Comparison of ENCODE assay signal across 8 cellular contexts in genomic region chr1:204411451-204412245, GRCh38. TPM values are rescaled to one million over a fixed set of nuclear protein-coding genes. Genes with fewer than 3 reads are reported as not detected.
DNase-seq lines count a peak whose midpoint lies in the region; ATAC-seq, FAIRE-seq and TF ChIP-seq lines count a peak whose summit lies in the region.

Gene PPP1R15B, minus strand, starts transcription at chr1:204411817. Its CDS starts 406 bp downstream, at chr1:204411411.

- no peaks in the 10 kb centered on the region; a peak in 1 of 5 replicates for H3K27me3 ChIP-seq in HepG2 (ENCODE audit: control insufficient read depth in 1 of 2, insufficient read depth in 2 of 2, low read length in 2 of 2)

- peak; percentile 33 to 57; a peak in 3 of 4 replicates for TF ChIP-seq EP300 in HepG2 (IDR thresholded peaks at IDR 0.05; ENCODE audit: low read depth in 2 of 2, low read length in 2 of 2)
- peak; percentile 5; the same call in 1 of the 2 replicates for TF ChIP-seq EP300 in HepG2 (CRISPR knock-in tag; IDR thresholded peaks at IDR 0.05; ENCODE audit: borderline replicate concordance)

- H3K9me3 ChIP-seq in HepG2 (ENCODE audit: low read length): no peaks in the 10 kb centered on the region

- H3K9ac ChIP-seq in HepG2 (ENCODE audit: insufficient read depth, low read depth, low read length): peak within 1 kb of the TSS; percentile 98

- no TSS peak for BruUV-seq in HepG2 (replicated peaks; lab: Mats Ljungman, UMichigan)

- H3K4me3 ChIP-seq in HepG2 (replicated peaks in 1 of 3; ENCODE audit: insufficient read depth in 1 of 3, low read depth in 2 of 3, low read length in 3 of 3): peak within 1 kb of the TSS; percentile 95 to 99 (median 98)

- H3K36me3 ChIP-seq in HepG2 (replicated peaks in 1 of 2; ENCODE audit: control insufficient read depth in 1 of 2, insufficient read depth in 2 of 2, low read length in 2 of 2): no peaks in the 10 kb centered on the region

- TF ChIP-seq RAD21 in HepG2 (CRISPR knock-in tag; IDR thresholded peaks at IDR 0.05): no peak

- WGBS in HepG2 (ENCODE audit: low lambda C conversion rate): 1% methylated on average over 10 of the region's 70 CpGs

- in situ Hi-C loops in HepG2 (cut with HindIII; ENCODE audit: extremely low pct_ligation_motif_present, low pct_unique_long_range_greater_than_20kb): no loop called here

- peak; percentile 92 for ATAC-seq in GM19372 (IDR thresholded peaks at IDR 0.05; ENCODE audit: low read depth, unreplicated experiment)
- peak; percentile 79 for ATAC-seq in HG03558 (IDR thresholded peaks at IDR 0.05; ENCODE audit: extremely low read depth, unreplicated experiment)
- peak; percentile 96 for ATAC-seq in HepG2

- CTCF ChIA-PET in HepG2 (lab: Yijun Ruan, JAX; ENCODE audit: low intra/inter-chr PET ratio, low total read pairs): no interaction called here

- peak; percentile 84 to 99 (median 98) for DNase-seq in C1 segment of cervical spinal cord (lab: John Stamatoyannopoulos, UW)
- DNase-seq in NCI-H774 (lab: John Stamatoyannopoulos, UW): peak; percentile 98
- DNase-seq in activated CD4-positive, alpha-beta T cell treated with anti-CD3 and anti-CD28 coated beads, Interleukin-2, amount 50 U/mL, for 4 hours: peak; percentile 95
- DNase-seq in dermis blood vessel endothelial cell: peak; percentile 99
- DNase-seq in HepG2 (ENCODE audit: low spot score): peak; percentile 95
- peak; percentile 95 for DNase-seq in stimulated activated CD4-positive, alpha-beta T cell treated with anti-CD3 and anti-CD28 coated beads, Interleukin-4, amount 100 ng/mL, for 1 hour

- POLR2A ChIA-PET in HepG2 (lab: Yijun Ruan, JAX): interaction anchor here (2.1 kb wide), 1 partner anchor 12 kb away, joined by 19 read pairs; no protein-coding TSS in a partner anchor

- peak within 1 kb of the TSS; percentile 99 for H3K27ac ChIP-seq in HepG2 (ENCODE audit: extremely low read length, insufficient read depth, low read length)

- peak; percentile 83 to 90 for TF ChIP-seq POLR2A in HepG2 (IDR thresholded peaks at IDR 0.05; ENCODE audit: insufficient read depth in 1 of 2, low read depth in 2 of 2, low read length in 2 of 2)

- H3K4me1 ChIP-seq in HepG2 (ENCODE audit: insufficient read depth, low read length): peaks cover 14% of the 10 kb centered on the region

- peaks cover 49% of the 10 kb centered on the region for H3K79me2 ChIP-seq in HepG2 (ENCODE audit: insufficient read depth, low read length)

- peak; percentile 82 for FAIRE-seq in HepG2 (lab: Jason Lieb, UNC)

- H4K20me1 ChIP-seq in HepG2 (ENCODE audit: insufficient read depth, low read length): peaks cover 43% of the 10 kb centered on the region

- TF ChIP-seq CTCF in HepG2 (CRISPR knock-in tag; IDR thresholded peaks at IDR 0.05): no peak

- peak within 1 kb of the TSS; percentile 81 for H3K4me2 ChIP-seq in HepG2 (ENCODE audit: low read depth, low read length)

- no peak within 1 kb of the TSS for H2AFZ ChIP-seq in HepG2 (ENCODE audit: low read length)

- intact Hi-C loops in HepG2 (cut with micrococcal nuclease; ENCODE audit: unreplicated experiment): loop anchor here (5.0 kb wide), 1 partner anchor 96 kb away; no protein-coding TSS in a partner anchor

TF ChIP-seq in HepG2, 621 proteins besides CTCF, POLR2A, EP300 and RAD21 (continues in another document):
- peak; percentile 66 for TF ChIP-seq ZNF18 (CRISPR knock-in tag; IDR thresholded peaks at IDR 0.05; ENCODE audit: insufficient replicate concordance)
- no peak for TF ChIP-seq ARID2 (CRISPR knock-in tag; IDR thresholded peaks at IDR 0.05; ENCODE audit: borderline replicate concordance)
- no peak for TF ChIP-seq RERE (CRISPR knock-in tag; IDR thresholded peaks at IDR 0.05; ENCODE audit: low read depth)
- TF ChIP-seq HDAC6 (IDR thresholded peaks at IDR 0.05; ENCODE audit: low read depth, low read length): no peak
- TF ChIP-seq ARNT (IDR thresholded peaks at IDR 0.05): no peak
- no peak for TF ChIP-seq ZNF737 (CRISPR knock-in tag; IDR thresholded peaks at IDR 0.05; ENCODE audit: borderline replicate concordance)
- TF ChIP-seq MAZ (IDR thresholded peaks at IDR 0.05; ENCODE audit: borderline replicate concordance, low read depth, low read length): peak; percentile 59; the same call in 1 of the 2 replicates
- TF ChIP-seq MAZ (CRISPR knock-in tag; IDR thresholded peaks at IDR 0.05; ENCODE audit: low read depth): peak; percentile 78
- peak; percentile 87 for TF ChIP-seq TBX2 (CRISPR knock-in tag; IDR thresholded peaks at IDR 0.05; ENCODE audit: borderline replicate concordance)
- TF ChIP-seq RAD51 (IDR thresholded peaks at IDR 0.05; ENCODE audit: borderline replicate concordance): no peak

RNA-seq across cellular contexts. Expression of gene PPP1R15B, which starts in this region (rescaled TPM):
- 28.2 and 37.0 TPM in 2 replicates for total RNA-seq in dermis blood vessel endothelial cell
- total RNA-seq in HepG2 (2016; rRNA removed; fragmentation: Illumina TruSeq; extraction: Trizol): 20.1 and 23.8 TPM in 2 replicates
- total RNA-seq in HepG2 (2016; cell fraction: cytosol; rRNA removed; fragmentation: Illumina TruSeq; extraction: Trizol; ENCODE audit: low read depth): 2.1 and 2.7 TPM in 2 replicates
- total RNA-seq in HepG2 (2016; cell fraction: insoluble cytoplasmic fraction; rRNA removed; fragmentation: Illumina TruSeq; extraction: Trizol): 19.9 and 23.3 TPM in 2 replicates
- 9.2 and 10.4 TPM in 2 replicates for total RNA-seq in HepG2 (2016; cell fraction: membrane; rRNA removed; fragmentation: Illumina TruSeq; extraction: Trizol)
- total RNA-seq in HepG2 (2016; cell fraction: nucleus; rRNA removed; fragmentation: Illumina TruSeq; extraction: Trizol): 29.0 and 33.5 TPM in 2 replicates
- 12.7 and 13.4 TPM in 2 replicates for polyA plus RNA-seq in HepG2 (2011; rRNA removed)
- 9.5 and 11.8 TPM in 2 replicates for polyA plus RNA-seq in HepG2 (2011; cell fraction: cytosol; rRNA removed)
- 12.8 and 14.2 TPM in 2 replicates for polyA plus RNA-seq in HepG2 (2011; cell fraction: nucleus; rRNA removed)
- polyA plus RNA-seq in HepG2 (2012): 13.8 and 16.0 TPM in 2 replicates
- polyA plus RNA-seq in HepG2 (2016; cell fraction: cytosol; fragmentation: Illumina TruSeq; extraction: Trizol; ENCODE audit: low read depth): 1.2 and 1.4 TPM in 2 replicates
- polyA plus RNA-seq in HepG2 (2016; cell fraction: insoluble cytoplasmic fraction; fragmentation: Illumina TruSeq; extraction: Trizol; ENCODE audit: low read depth): 15.8 and 16.0 TPM in 2 replicates
- 3.3 and 3.6 TPM in 2 replicates for polyA plus RNA-seq in HepG2 (2016; cell fraction: membrane; fragmentation: Illumina TruSeq; extraction: Trizol; ENCODE audit: low read depth)
- 30.8 and 34.1 TPM in 2 replicates for polyA plus RNA-seq in HepG2 (2016; cell fraction: nucleus; fragmentation: Illumina TruSeq; extraction: Trizol; ENCODE audit: insufficient read depth, low read depth)
- polyA minus RNA-seq in HepG2 (2011; rRNA and poly(A)+ RNA removed; ENCODE audit: low replicate concordance): 29.5 and 115 TPM in 2 replicates
- polyA minus RNA-seq in HepG2 (2011; cell fraction: cytosol; rRNA and poly(A)+ RNA removed): 25.9 and 34.1 TPM in 2 replicates
- 43.4 and 52.2 TPM in 2 replicates for polyA minus RNA-seq in HepG2 (2011; cell fraction: nucleus; rRNA and poly(A)+ RNA removed)

Comparison
In these comparisons a context has a peak if more than half of its experiments do, and no peak if none do; other contexts are left out.
1. Peak in every context shown above with its lines: DNase-seq, ATAC-seq, H3K4me3 ChIP-seq and H3K27ac ChIP-seq.